Comparison of ENCODE assay signal across 8 cellular contexts in the genomic region with DNA sequence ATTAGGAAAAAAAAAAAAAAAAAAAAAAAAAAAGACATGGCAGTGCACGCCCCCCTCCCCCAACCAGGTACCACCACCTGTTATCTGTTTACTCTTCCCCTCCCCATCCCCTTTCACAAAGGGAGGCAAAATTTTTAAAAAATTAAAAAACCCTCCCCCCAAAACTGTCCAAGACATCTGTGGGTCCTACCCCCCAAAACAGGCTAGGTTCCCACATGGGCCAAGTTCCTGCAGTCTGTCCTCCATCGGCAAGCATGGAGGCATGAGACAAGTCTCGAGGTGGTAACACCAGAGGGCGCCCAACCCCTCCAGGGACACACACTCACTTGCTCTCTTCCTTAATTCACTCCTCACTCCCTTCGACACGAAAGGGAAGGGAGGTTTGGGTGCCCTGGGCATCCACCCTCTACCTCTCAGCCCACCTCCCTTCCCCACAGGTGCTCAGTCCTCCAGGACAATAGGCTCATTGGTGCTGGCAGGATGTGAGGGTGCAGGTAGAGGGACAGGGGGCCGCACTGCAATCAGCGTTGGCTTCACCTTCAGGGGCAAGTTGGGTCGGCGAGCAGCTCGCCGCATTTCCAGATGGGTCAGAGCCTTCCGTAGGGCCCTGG. TPM values are rescaled to one million over a fixed set of nuclear protein-coding genes. Genes with fewer than 3 reads are reported as not detected.
DNase-seq lines count a peak whose midpoint lies in the region; ATAC-seq and TF ChIP-seq lines count a peak whose summit lies in the region.

No MANE protein-coding gene starts in this region.

- no peak overlapping the region for H3K4me3 ChIP-seq in retinal pigment epithelial cell (ENCODE audit: low read length)

- H3K9me3 Mint-ChIP-seq in activated naive CD8-positive, alpha-beta T cell treated with anti-CD3 and anti-CD28 coated beads for 36 hours = no peaks in the 10 kb centered on the region

- peaks cover 56% of the 10 kb centered on the region for H3K36me3 Mint-ChIP-seq in activated naive CD8-positive, alpha-beta T cell treated with anti-CD3 and anti-CD28 coated beads for 36 hours

- H3K4me3 Mint-ChIP-seq in activated naive CD8-positive, alpha-beta T cell treated with anti-CD3 and anti-CD28 coated beads for 36 hours = peak overlapping the region; percentile 69

- H3K4me1 Mint-ChIP-seq in activated naive CD8-positive, alpha-beta T cell treated with anti-CD3 and anti-CD28 coated beads for 36 hours = peaks cover 50% of the 10 kb centered on the region

- peak; percentile 72 for TF ChIP-seq CTCF in retinal pigment epithelial cell (conservative IDR thresholded peaks at IDR 0.05; ENCODE audit: low read depth, low read length)

- DNase-seq in DMS153 (lab: John Stamatoyannopoulos, UW) (peak; percentile 39), LHCN-M2 (ENCODE audit: low read depth) (peak; percentile 78), left cardiac atrium (peak; percentile 85), retinal pigment epithelial cell (ENCODE audit: low read depth) (no peak)
- peak; percentile 73 for DNase-seq in activated naive CD8-positive, alpha-beta T cell treated with anti-CD3 and anti-CD28 coated beads for 36 hours

- no peaks in the 10 kb centered on the region for H3K27me3 Mint-ChIP-seq in activated naive CD8-positive, alpha-beta T cell treated with anti-CD3 and anti-CD28 coated beads for 36 hours

- peak overlapping the region; percentile 91 for H3K27ac Mint-ChIP-seq in activated naive CD8-positive, alpha-beta T cell treated with anti-CD3 and anti-CD28 coated beads for 36 hours

- ATAC-seq in SK-N-SH treated with all-trans-retinoic acid at 6 μM for 48 hours (peak; percentile 36), left cardiac atrium (peak in 1 of 2 donors; percentile 22), GM19023 (IDR thresholded peaks at IDR 0.05; ENCODE audit: unreplicated experiment) (no peak), GM18873 (IDR thresholded peaks at IDR 0.05; ENCODE audit: low FRiP score, unreplicated experiment) (no peak)

- intact Hi-C loops in left cardiac atrium (cut with DNase I) = no loop called here

TF ChIP-seq in SK-N-SH treated with all-trans-retinoic acid at 6 μM for 48 hours, 23 proteins besides CTCF, POLR2A, EP300 and RAD21:
- TF ChIP-seq ESRRG (CRISPR knock-in tag; IDR thresholded peaks at IDR 0.05) = no peak
- TF ChIP-seq CSDC2 (CRISPR knock-in tag; IDR thresholded peaks at IDR 0.05) = no peak
- TF ChIP-seq, protein P1, sequence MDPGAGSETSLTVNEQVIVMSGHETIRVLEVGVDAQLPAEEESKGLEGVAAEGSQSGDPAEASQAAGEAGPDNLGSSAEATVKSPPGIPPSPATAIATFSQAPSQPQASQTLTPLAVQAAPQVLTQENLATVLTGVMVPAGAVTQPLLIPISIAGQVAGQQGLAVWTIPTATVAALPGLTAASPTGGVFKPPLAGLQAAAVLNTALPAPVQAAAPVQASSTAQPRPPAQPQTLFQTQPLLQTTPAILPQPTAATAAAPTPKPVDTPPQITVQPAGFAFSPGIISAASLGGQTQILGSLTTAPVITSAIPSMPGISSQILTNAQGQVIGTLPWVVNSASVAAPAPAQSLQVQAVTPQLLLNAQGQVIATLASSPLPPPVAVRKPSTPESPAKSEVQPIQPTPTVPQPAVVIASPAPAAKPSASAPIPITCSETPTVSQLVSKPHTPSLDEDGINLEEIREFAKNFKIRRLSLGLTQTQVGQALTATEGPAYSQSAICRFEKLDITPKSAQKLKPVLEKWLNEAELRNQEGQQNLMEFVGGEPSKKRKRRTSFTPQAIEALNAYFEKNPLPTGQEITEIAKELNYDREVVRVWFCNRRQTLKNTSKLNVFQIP (CRISPR knock-in tag; IDR thresholded peaks at IDR 0.05; ENCODE audit: borderline replicate concordance, low read depth) = no peak
- no peak for TF ChIP-seq ZNF70 (CRISPR knock-in tag; IDR thresholded peaks at IDR 0.05)
- TF ChIP-seq ZC3H10 (CRISPR knock-in tag; IDR thresholded peaks at IDR 0.05) = no peak
- TF ChIP-seq TOX (CRISPR knock-in tag; IDR thresholded peaks at IDR 0.05; ENCODE audit: borderline replicate concordance) = no peak
- no peak for TF ChIP-seq TSHZ2 (CRISPR knock-in tag; IDR thresholded peaks at IDR 0.05)
- no peak for TF ChIP-seq BACH2 (CRISPR knock-in tag; IDR thresholded peaks at IDR 0.05; ENCODE audit: borderline replicate concordance)
- no peak for TF ChIP-seq ISL1 (CRISPR knock-in tag; IDR thresholded peaks at IDR 0.05)
- TF ChIP-seq ZNF565 (CRISPR knock-in tag; conservative IDR thresholded peaks at IDR 0.05; ENCODE audit: low read depth) = no peak
- no peak for TF ChIP-seq ZFP3 (CRISPR knock-in tag; IDR thresholded peaks at IDR 0.05)
- no peak for TF ChIP-seq GLIS3 (CRISPR knock-in tag; IDR thresholded peaks at IDR 0.05)
- TF ChIP-seq, protein P2, sequence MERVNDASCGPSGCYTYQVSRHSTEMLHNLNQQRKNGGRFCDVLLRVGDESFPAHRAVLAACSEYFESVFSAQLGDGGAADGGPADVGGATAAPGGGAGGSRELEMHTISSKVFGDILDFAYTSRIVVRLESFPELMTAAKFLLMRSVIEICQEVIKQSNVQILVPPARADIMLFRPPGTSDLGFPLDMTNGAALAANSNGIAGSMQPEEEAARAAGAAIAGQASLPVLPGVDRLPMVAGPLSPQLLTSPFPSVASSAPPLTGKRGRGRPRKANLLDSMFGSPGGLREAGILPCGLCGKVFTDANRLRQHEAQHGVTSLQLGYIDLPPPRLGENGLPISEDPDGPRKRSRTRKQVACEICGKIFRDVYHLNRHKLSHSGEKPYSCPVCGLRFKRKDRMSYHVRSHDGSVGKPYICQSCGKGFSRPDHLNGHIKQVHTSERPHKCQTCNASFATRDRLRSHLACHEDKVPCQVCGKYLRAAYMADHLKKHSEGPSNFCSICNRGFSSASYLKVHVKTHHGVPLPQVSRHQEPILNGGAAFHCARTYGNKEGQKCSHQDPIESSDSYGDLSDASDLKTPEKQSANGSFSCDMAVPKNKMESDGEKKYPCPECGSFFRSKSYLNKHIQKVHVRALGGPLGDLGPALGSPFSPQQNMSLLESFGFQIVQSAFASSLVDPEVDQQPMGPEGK (CRISPR knock-in tag; IDR thresholded peaks at IDR 0.05; ENCODE audit: borderline replicate concordance) = no peak
- no peak for TF ChIP-seq ZNF8 (CRISPR knock-in tag; IDR thresholded peaks at IDR 0.05)
- no peak for TF ChIP-seq TCF4 (CRISPR knock-in tag; IDR thresholded peaks at IDR 0.05; ENCODE audit: borderline replicate concordance)
- no peak for TF ChIP-seq RARB (CRISPR knock-in tag; IDR thresholded peaks at IDR 0.05)
- TF ChIP-seq, protein P3, sequence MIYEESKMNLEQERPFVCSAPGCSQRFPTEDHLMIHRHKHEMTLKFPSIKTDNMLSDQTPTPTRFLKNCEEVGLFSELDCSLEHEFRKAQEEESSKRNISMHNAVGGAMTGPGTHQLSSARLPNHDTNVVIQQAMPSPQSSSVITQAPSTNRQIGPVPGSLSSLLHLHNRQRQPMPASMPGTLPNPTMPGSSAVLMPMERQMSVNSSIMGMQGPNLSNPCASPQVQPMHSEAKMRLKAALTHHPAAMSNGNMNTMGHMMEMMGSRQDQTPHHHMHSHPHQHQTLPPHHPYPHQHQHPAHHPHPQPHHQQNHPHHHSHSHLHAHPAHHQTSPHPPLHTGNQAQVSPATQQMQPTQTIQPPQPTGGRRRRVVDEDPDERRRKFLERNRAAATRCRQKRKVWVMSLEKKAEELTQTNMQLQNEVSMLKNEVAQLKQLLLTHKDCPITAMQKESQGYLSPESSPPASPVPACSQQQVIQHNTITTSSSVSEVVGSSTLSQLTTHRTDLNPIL (CRISPR knock-in tag; IDR thresholded peaks at IDR 0.05; ENCODE audit: low read depth) = no peak
TF ChIP-seq in SK-N-SH treated with all-trans-retinoic acid at 6 μM for 48 hours: peak in this region for 0.

RNA-seq across cellular contexts. Expression of gene TUT1, which starts 2.2 kb away (rescaled TPM):
- total RNA-seq in LHCN-M2 (2014; rRNA removed) (9.0 and 9.8 TPM in 2 replicates), left cardiac atrium (10 to 100 TPM in 1 of 2 donors, 1 to 10 TPM in 1; 9.6 to 11.5 TPM)
- polyA plus RNA-seq in LHCN-M2 (2012) = 8.8 TPM
- 10 to 100 TPM; 29.1 to 32.2 TPM for total RNA-seq in activated naive CD8-positive, alpha-beta T cell treated with anti-CD3 and anti-CD28 coated beads for 36 hours

RNA-seq across cellular contexts. Expression of gene MTA2, which starts 8.1 kb away (rescaled TPM):
- total RNA-seq in LHCN-M2 (2014; rRNA removed) (142 and 149 TPM in 2 replicates), left cardiac atrium (10 to 100 TPM; 38.1 to 60.6 TPM)
- polyA plus RNA-seq in LHCN-M2 (2012) = 66.8 TPM
- 100 to 1,000 TPM; 196 to 200 TPM for total RNA-seq in activated naive CD8-positive, alpha-beta T cell treated with anti-CD3 and anti-CD28 coated beads for 36 hours

RNA-seq across cellular contexts. Expression of gene EML3, which starts 19.0 kb away (rescaled TPM):
- 41.5 and 46.8 TPM in 2 replicates for total RNA-seq in LHCN-M2 (2014; rRNA removed)
- polyA plus RNA-seq in LHCN-M2 (2012) = 30.5 TPM
- total RNA-seq in activated naive CD8-positive, alpha-beta T cell treated with anti-CD3 and anti-CD28 coated beads for 36 hours = 100 to 1,000 TPM; 112 to 121 TPM
- 10 to 100 TPM; 29.1 to 46.8 TPM for total RNA-seq in left cardiac atrium

RNA-seq across cellular contexts. Expression of gene ROM1, which starts 19.5 kb away (rescaled TPM):
- total RNA-seq in LHCN-M2 (2014; rRNA removed) = 8.9 and 10.3 TPM in 2 replicates
- 7.8 TPM for polyA plus RNA-seq in LHCN-M2 (2012)
- total RNA-seq in activated naive CD8-positive, alpha-beta T cell treated with anti-CD3 and anti-CD28 coated beads for 36 hours = 1 to 10 TPM; 2.0 to 2.8 TPM
- total RNA-seq in left cardiac atrium = 1 to 10 TPM; 3.7 to 3.8 TPM

RNA-seq across cellular contexts. Expression of gene EEF1G, which starts 19.8 kb away (rescaled TPM):
- total RNA-seq in LHCN-M2 (2014; rRNA removed) (1,532 and 1,571 TPM in 2 replicates), left cardiac atrium (100 to 1,000 TPM; 833 to 894 TPM)
- polyA plus RNA-seq in LHCN-M2 (2012) = 1,893 TPM
- total RNA-seq in activated naive CD8-positive, alpha-beta T cell treated with anti-CD3 and anti-CD28 coated beads for 36 hours = 1,000 to 10,000 TPM; 1,924 to 1,929 TPM
